In genomic region chr5:79237735-79238560, GRCh38 we compare ENCODE assay signal across 8 cellular contexts. TPM values are rescaled to one million over a fixed set of nuclear protein-coding genes. Genes with fewer than 3 reads are reported as not detected.
A peak's percentile ranks its signal among the peaks of the same experiment; 100 is the strongest.
DNase-seq lines count a peak whose midpoint lies in the region; ATAC-seq, FAIRE-seq and TF ChIP-seq lines count a peak whose summit lies in the region.

No MANE protein-coding gene starts in this region.

- ATAC-seq in HG02943 (IDR thresholded peaks at IDR 0.05; ENCODE audit: low read depth, unreplicated experiment) (peak; percentile 4), HepG2 (peak; percentile 4; the same call in 2 of the 3 replicates), GM19397 (IDR thresholded peaks at IDR 0.05; ENCODE audit: unreplicated experiment) (no peak)

- peaks cover 13% of the 10 kb centered on the region for H3K4me1 ChIP-seq in adipocyte (ENCODE audit: control insufficient read depth, insufficient read depth, low read length)
- H3K4me1 ChIP-seq in HepG2 (ENCODE audit: insufficient read depth, low read length), result peaks cover 42% of the 10 kb centered on the region
- H3K4me1 ChIP-seq in tibial nerve, result peaks cover 0 to 54% (median 23%) of the 10 kb centered on the region in 4 donors

- H3K27ac ChIP-seq in C4-2B (peak overlapping the region; percentile 79), HepG2 (ENCODE audit: extremely low read length, insufficient read depth, low read length) (peak overlapping the region; percentile 80), tibial nerve (peak overlapping the region; percentile 90 to 99 (median 96))

- no peak for TF ChIP-seq CTCF in C4-2B (conservative IDR thresholded peaks at IDR 0.05)
- no peak for TF ChIP-seq CTCF in HepG2 (CRISPR knock-in tag; IDR thresholded peaks at IDR 0.05)
- TF ChIP-seq CTCF in tibial nerve (IDR thresholded peaks at IDR 0.05), result no peak

- no peak for FAIRE-seq in HepG2 (lab: Jason Lieb, UNC)

- peak; percentile 31 for DNase-seq in adipocyte (ENCODE audit: low read depth)
- no peak for DNase-seq in HepG2 (ENCODE audit: low spot score)
- no peak for DNase-seq in tibial nerve (ENCODE audit: low spot score in 2 of 2)
- no peak for DNase-seq in NCI-H1930 (lab: John Stamatoyannopoulos, UW)
- no peak for DNase-seq in COR-L47 (lab: John Stamatoyannopoulos, UW)

- intact Hi-C loops in HepG2 (cut with micrococcal nuclease; ENCODE audit: unreplicated experiment), result loop anchor here (5.0 kb wide), 1 partner anchor 274 kb away; the partner anchor contains the start of gene HOMER1

- H3K27me3 ChIP-seq in adipocyte (replicated peaks; ENCODE audit: control insufficient read depth, insufficient read depth, low read length) (no peaks in the 10 kb centered on the region), HepG2 (ENCODE audit: control insufficient read depth in 1 of 2, insufficient read depth in 2 of 2, low read length in 2 of 2) (no peaks in the 10 kb centered on the region; a peak in 1 of 5 replicates), tibial nerve (no peaks in the 10 kb centered on the region)

- POLR2A ChIA-PET in HepG2 (lab: Yijun Ruan, JAX), result interaction anchor here (0.9 to 1.5 kb wide), 4 partner anchors 11 to 253 kb away, joined by 3 to 4 read pairs (median 3); partner anchors contain the start of gene ARSB

- H3K4me3 ChIP-seq in adipocyte (ENCODE audit: low read length), result peak overlapping the region; percentile 95
- peak overlapping the region; percentile 94 to 98 (median 95) for H3K4me3 ChIP-seq in HepG2 (replicated peaks in 1 of 3; ENCODE audit: insufficient read depth in 1 of 3, low read depth in 2 of 3, low read length in 3 of 3)
- H3K4me3 ChIP-seq in tibial nerve, result peak overlapping the region; percentile 79 to 94 (median 90)

- H3K9ac ChIP-seq in adipocyte (ENCODE audit: low read length) (peak overlapping the region; percentile 94), HepG2 (ENCODE audit: insufficient read depth, low read depth, low read length) (peak overlapping the region; percentile 91)

- H3K79me2 ChIP-seq in HepG2 (ENCODE audit: insufficient read depth, low read length), result peaks cover 60% of the 10 kb centered on the region

- no peak for TF ChIP-seq POLR2A in HepG2 (IDR thresholded peaks at IDR 0.05; ENCODE audit: insufficient read depth in 1 of 2, low read depth in 2 of 2, low read length in 2 of 2)
- no peak for TF ChIP-seq POLR2A in tibial nerve (IDR thresholded peaks at IDR 0.05)

- no peak for TF ChIP-seq EP300 in HepG2 (IDR thresholded peaks at IDR 0.05; ENCODE audit: low read depth in 2 of 2, low read length in 2 of 2)
- no peak for TF ChIP-seq EP300 in HepG2 (CRISPR knock-in tag; IDR thresholded peaks at IDR 0.05; ENCODE audit: borderline replicate concordance)
- no peak for TF ChIP-seq EP300 in tibial nerve (IDR thresholded peaks at IDR 0.05)

- TSS peak; percentile 36 for BruUV-seq in HepG2 (replicated peaks; lab: Mats Ljungman, UMichigan)

- H2AFZ ChIP-seq in HepG2 (ENCODE audit: low read length), result no peak overlapping the region

- no peaks in the 10 kb centered on the region for H3K36me3 ChIP-seq in adipocyte (ENCODE audit: control insufficient read depth, insufficient read depth, low read length, severe bottlenecking)
- no peaks in the 10 kb centered on the region for H3K36me3 ChIP-seq in HepG2 (replicated peaks in 1 of 2; ENCODE audit: control insufficient read depth in 1 of 2, insufficient read depth in 2 of 2, low read length in 2 of 2)
- no peaks in the 10 kb centered on the region for H3K36me3 ChIP-seq in tibial nerve

- in situ Hi-C loops in HepG2 (cut with HindIII; ENCODE audit: extremely low pct_ligation_motif_present, low pct_unique_long_range_greater_than_20kb), result no loop called here

- no peaks in the 10 kb centered on the region for H3K9me3 ChIP-seq in adipocyte (ENCODE audit: control insufficient read depth, low read length)
- H3K9me3 ChIP-seq in HepG2 (ENCODE audit: low read length), result no peaks in the 10 kb centered on the region
- H3K9me3 ChIP-seq in tibial nerve, result no peaks in the 10 kb centered on the region

- CTCF ChIA-PET in HepG2 (lab: Yijun Ruan, JAX; ENCODE audit: low intra/inter-chr PET ratio, low total read pairs), result no interaction called here

- H3K4me2 ChIP-seq in HepG2 (ENCODE audit: low read depth, low read length), result peak overlapping the region; percentile 89

- WGBS in HepG2 (ENCODE audit: low lambda C conversion rate), result 2% methylated on average over 11 of the region's 14 CpGs
- 20 to 27% methylated on average over 14 of the region's 14 CpGs for WGBS in tibial nerve, 2 donors

- no peak for TF ChIP-seq RAD21 in HepG2 (CRISPR knock-in tag; IDR thresholded peaks at IDR 0.05)

- peaks cover 48% of the 10 kb centered on the region for H4K20me1 ChIP-seq in HepG2 (ENCODE audit: insufficient read depth, low read length)

TF ChIP-seq in HepG2, 621 proteins besides CTCF, POLR2A, EP300 and RAD21 (continues in another document):
- TF ChIP-seq ZNF678 (CRISPR knock-in tag; IDR thresholded peaks at IDR 0.05), result peak; percentile 1; the same call in 1 of the 2 replicates
- TF ChIP-seq FOSL2 (CRISPR knock-in tag; IDR thresholded peaks at IDR 0.05), result 0 out of 2 replicates have a peak, but pooled peaks have one; percentile 0
- TF ChIP-seq ATRX (CRISPR knock-in tag; IDR thresholded peaks at IDR 0.05; ENCODE audit: borderline replicate concordance), result no peak
- peak; percentile 51; the same call in 1 of the 2 replicates for TF ChIP-seq ZNF800 (CRISPR knock-in tag; IDR thresholded peaks at IDR 0.05)
- TF ChIP-seq ZGPAT (CRISPR knock-in tag; IDR thresholded peaks at IDR 0.05), result 0 out of 2 replicates have a peak, but pooled peaks have one; percentile 3

RNA-seq across cellular contexts. Expression of gene JMY, which starts 2.0 kb away (rescaled TPM):
- total RNA-seq in HepG2 (2016; rRNA removed; fragmentation: Illumina TruSeq; extraction: Trizol) (4.0 and 7.4 TPM in 2 replicates), tibial nerve (10 to 100 TPM; 14.7 to 25.7 (median 23.4) TPM)
- 0.61 and 0.62 TPM in 2 replicates for total RNA-seq in HepG2 (2016; cell fraction: cytosol; rRNA removed; fragmentation: Illumina TruSeq; extraction: Trizol; ENCODE audit: low read depth)
- total RNA-seq in HepG2 (2016; cell fraction: insoluble cytoplasmic fraction; rRNA removed; fragmentation: Illumina TruSeq; extraction: Trizol), result 4.5 and 5.1 TPM in 2 replicates
- total RNA-seq in HepG2 (2016; cell fraction: membrane; rRNA removed; fragmentation: Illumina TruSeq; extraction: Trizol), result 1.4 and 3.2 TPM in 2 replicates
- total RNA-seq in HepG2 (2016; cell fraction: nucleus; rRNA removed; fragmentation: Illumina TruSeq; extraction: Trizol), result 6.2 and 6.7 TPM in 2 replicates
- 4.0 and 4.2 TPM in 2 replicates for polyA plus RNA-seq in HepG2 (2011; rRNA removed)
- polyA plus RNA-seq in HepG2 (2011; cell fraction: cytosol; rRNA removed), result 1.3 and 2.5 TPM in 2 replicates
- 4.0 and 5.4 TPM in 2 replicates for polyA plus RNA-seq in HepG2 (2011; cell fraction: nucleus; rRNA removed)
- 5.7 and 8.3 TPM in 2 replicates for polyA plus RNA-seq in HepG2 (2012)
- polyA plus RNA-seq in HepG2 (2016; cell fraction: cytosol; fragmentation: Illumina TruSeq; extraction: Trizol; ENCODE audit: low read depth), result 0.10 and 0.15 TPM in 2 replicates
- 3.2 and 3.6 TPM in 2 replicates for polyA plus RNA-seq in HepG2 (2016; cell fraction: insoluble cytoplasmic fraction; fragmentation: Illumina TruSeq; extraction: Trizol; ENCODE audit: low read depth)
- polyA plus RNA-seq in HepG2 (2016; cell fraction: membrane; fragmentation: Illumina TruSeq; extraction: Trizol; ENCODE audit: low read depth), result 0.41 and 0.42 TPM in 2 replicates
- 5.6 and 6.1 TPM in 2 replicates for polyA plus RNA-seq in HepG2 (2016; cell fraction: nucleus; fragmentation: Illumina TruSeq; extraction: Trizol; ENCODE audit: insufficient read depth, low read depth)
- 3.5 and 7.2 TPM in 2 replicates for polyA minus RNA-seq in HepG2 (2011; rRNA and poly(A)+ RNA removed; ENCODE audit: low replicate concordance)
- polyA minus RNA-seq in HepG2 (2011; cell fraction: cytosol; rRNA and poly(A)+ RNA removed), result 7.0 and 8.4 TPM in 2 replicates
- polyA minus RNA-seq in HepG2 (2011; cell fraction: nucleus; rRNA and poly(A)+ RNA removed), result 15.8 and 20.4 TPM in 2 replicates
